In the genomic region with DNA sequence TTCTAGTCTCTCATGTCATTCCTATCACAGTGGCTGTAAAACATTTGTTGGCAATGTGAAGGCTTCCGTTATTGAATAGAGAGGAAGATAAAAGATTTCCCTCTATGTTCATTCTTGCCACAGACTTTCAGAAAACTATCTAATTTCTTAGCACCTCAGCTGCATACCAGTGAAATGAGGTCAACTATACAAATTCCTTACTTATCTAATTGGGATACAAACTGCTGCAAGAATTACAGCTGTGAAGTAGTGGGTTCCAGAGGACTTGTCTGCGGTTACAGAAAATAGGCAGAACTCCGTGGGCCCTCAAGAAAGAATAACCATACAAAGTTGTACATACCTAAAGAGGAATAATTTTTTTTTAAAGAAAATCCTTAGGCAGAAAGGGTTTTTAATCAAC, we compare ENCODE assay signal across 26 cellular contexts.
"Had no signal": no experiment of that assay in that cellular context is flagged by ENCODE, and none has a peak within 500 bp of the region (broad histone marks: within the 10 kb centered on the region; RNA-seq: fewer than 3 reads in every experiment).

No MANE protein-coding gene starts in this region.

- H3K9ac ChIP-seq: KMS-11 had no signal

- H3K4me2 ChIP-seq: KMS-11 had no signal

- H3K36me3 ChIP-seq: Peyer's patch, SJSA1 had no signal

- H3K27ac ChIP-seq: body of pancreas, KMS-11, Peyer's patch, RWPE1, SJSA1 had no signal

- H3K9me3 ChIP-seq: body of pancreas, Peyer's patch, SJSA1 had no signal

- ATAC-seq: activated CD4-positive, CD25-positive, alpha-beta regulatory T cell treated with anti-CD3 and anti-CD28 coated beads, Interleukin-2, amount 50 U/mL, for 24 hours; activated CD8-positive, alpha-beta T cell treated with anti-CD3 and anti-CD28 coated beads for 36 hours; activated T-cell treated with anti-CD3 and anti-CD28 coated beads, Interleukin-2, amount 50 U/mL, for 72 hours; SK-N-SH treated with all-trans-retinoic acid at 6 μM for 48 hours had no signal

- H3K4me3 ChIP-seq: body of pancreas, Peyer's patch, SJSA1 had no signal

- H3K27me3 ChIP-seq: body of pancreas, Peyer's patch, SJSA1 had no signal

- DNase-seq: activated CD4-positive, alpha-beta T cell treated with anti-CD3 and anti-CD28 coated beads for 4 hours; activated CD8-positive, alpha-beta memory T cell treated with anti-CD3 and anti-CD28 coated beads, Interleukin-2, amount 50 U/mL, for 4 hours; activated CD8-positive, alpha-beta T cell treated with anti-CD3 and anti-CD28 coated beads for 36 hours; activated gamma-delta T cell treated with Interleukin-2 at 50 U/mL for 16 hours; activated naive CD4-positive, alpha-beta T cell treated with anti-CD3 and anti-CD28 coated beads, Interleukin-2, amount 10 ng/mL, durations not matched to agents 7 days and 5 days; activated naive CD8-positive, alpha-beta T cell treated with anti-CD3 and anti-CD28 coated beads for 36 hours; activated T-cell treated with anti-CD3 and anti-CD28 coated beads, Interleukin-2, amount 50 U/mL, for 72 hours; anterior cingulate cortex; NCI-H1092; NCI-H1417; NCI-H1930; NCI-H2171 treated with DMSO at 0.1 percent for 48 hours; NCI-H345; NCI-H510A; NCI-H526 treated with DMSO at 0.1 percent for 48 hours; NCI-H82; NK-92 treated with Interleukin-12 subunit alpha and Interleukin-12 subunit beta, amount 100 ng/mL, for 24 hours; Peyer's patch; SHP77; SW 1271 had no signal

- H3K4me1 ChIP-seq: Peyer's patch, SJSA1 had no signal
